17 cellular contexts compared by ENCODE assay signal in the genomic region with DNA sequence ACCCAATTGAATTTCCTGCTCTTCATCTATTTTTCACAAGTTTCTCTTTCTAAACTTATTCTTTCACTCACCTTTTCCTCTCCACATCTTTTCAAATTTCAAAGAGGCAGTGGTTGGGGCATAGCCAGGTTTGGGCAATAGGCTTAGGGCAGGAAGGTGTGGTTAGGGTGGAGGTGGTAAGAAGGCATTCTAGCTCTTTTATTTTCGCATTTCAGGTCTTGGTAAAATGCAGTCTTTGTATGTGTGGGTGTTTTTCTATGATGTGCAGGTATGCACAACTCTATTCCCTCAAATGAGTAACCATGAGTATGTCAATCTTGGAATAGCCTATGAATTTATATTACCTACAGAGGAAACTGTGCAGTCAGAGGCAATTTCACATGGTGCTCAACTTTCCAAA.
DNase-seq lines count a peak whose midpoint lies in the region; ATAC-seq and TF ChIP-seq lines count a peak whose summit lies in the region.
"Had no signal": no experiment of that assay in that cellular context is flagged by ENCODE, and none has a peak within 500 bp of the region (broad histone marks: within the 10 kb centered on the region; RNA-seq: fewer than 3 reads in every experiment).

No MANE protein-coding gene starts in this region.

- no peaks in the 10 kb centered on the region for H3K36me3 ChIP-seq in ascending aorta
- H3K36me3 ChIP-seq: adrenal gland, colonic mucosa, sigmoid colon, SJCRH30, upper lobe of left lung had no signal

- H3K4me1 ChIP-seq in ascending aorta: no peaks in the 10 kb centered on the region
- H3K4me1 ChIP-seq: adrenal gland, colonic mucosa, SJCRH30, upper lobe of left lung had no signal

- H3K27ac ChIP-seq in ascending aorta: no peak overlapping the region
- H3K27ac ChIP-seq: adrenal gland, colonic mucosa, KMS-11, sigmoid colon, SJCRH30, upper lobe of left lung had no signal

- peak; percentile 26 for DNase-seq in activated T-cell treated with anti-CD3 and anti-CD28 coated beads for 24 hours (ENCODE audit: low read depth)
- no peak for DNase-seq in activated T-cell treated with anti-CD3 and anti-CD28 coated beads, Interleukin-2, amount 50 U/mL, for 1 hour
- peak; percentile 38 for DNase-seq in activated CD8-positive, alpha-beta memory T cell treated with anti-CD3 and anti-CD28 coated beads, Interleukin-2, amount 50 U/mL, for 4 hours
- peak; percentile 87 for DNase-seq in epithelial cell of esophagus (ENCODE audit: low read depth)
- DNase-seq in stimulated activated CD8-positive, alpha-beta memory T cell treated with anti-CD3 and anti-CD28 coated beads, Interleukin-15, amount 100 ng/mL, for 48 hours (ENCODE audit: low read depth in 2 of 2): peak; percentile 12 to 27
- no peak for DNase-seq in anterior cingulate cortex (lab: John Stamatoyannopoulos, UW)
- no peak for DNase-seq in ascending aorta (ENCODE audit: low spot score in 2 of 2)
- DNase-seq: adrenal gland, colonic mucosa, left ventricle myocardium superior, NCI-H187 treated with DMSO at 0.1 percent for 48 hours, NCI-H774, sigmoid colon, SJCRH30 had no signal

- H3K27me3 ChIP-seq in ascending aorta: no peaks in the 10 kb centered on the region
- H3K27me3 ChIP-seq: adrenal gland, colonic mucosa, sigmoid colon, SJCRH30, upper lobe of left lung had no signal

- intact Hi-C loops in ascending aorta (cut with DNase I): no loop called here

- H3K4me3 ChIP-seq in epithelial cell of esophagus (ENCODE audit: low read length) (no peak overlapping the region), ascending aorta (no peak overlapping the region)
- H3K4me3 ChIP-seq: adrenal gland, colonic mucosa, sigmoid colon, SJCRH30, upper lobe of left lung had no signal

- no peak for ATAC-seq in HG03159 (IDR thresholded peaks at IDR 0.05; ENCODE audit: unreplicated experiment)
- ATAC-seq: left ventricle myocardium superior had no signal

- no peak for TF ChIP-seq CTCF in epithelial cell of esophagus (IDR thresholded peaks at IDR 0.05; ENCODE audit: insufficient read depth, low read depth, low read length, missing control alignments)
- TF ChIP-seq CTCF in ascending aorta (IDR thresholded peaks at IDR 0.05): no peak

- no peaks in the 10 kb centered on the region for H3K9me3 ChIP-seq in ascending aorta
- H3K9me3 ChIP-seq: adrenal gland, colonic mucosa, sigmoid colon, SJCRH30, upper lobe of left lung had no signal

Comparison
In these comparisons a context has a peak if more than half of its experiments do, and no peak if none do; other contexts are left out.
1. DNase-seq: peak in activated T-cell treated with anti-CD3 and anti-CD28 coated beads for 24 hours (single experiment), activated CD8-positive, alpha-beta memory T cell treated with anti-CD3 and anti-CD28 coated beads, Interleukin-2, amount 50 U/mL, for 4 hours (single experiment), epithelial cell of esophagus (single experiment) and stimulated activated CD8-positive, alpha-beta memory T cell treated with anti-CD3 and anti-CD28 coated beads, Interleukin-15, amount 100 ng/mL, for 48 hours (2 of 2); none in activated T-cell treated with anti-CD3 and anti-CD28 coated beads, Interleukin-2, amount 50 U/mL, for 1 hour (single experiment), anterior cingulate cortex (0 of 58) and ascending aorta (0 of 2).